ENCODE assay signal across 10 cellular contexts in genomic region chr1:8116892-8117262, GRCh38.
A peak's percentile ranks its signal among the peaks of the same experiment; 100 is the strongest.
DNase-seq lines count a peak whose midpoint lies in the region; ATAC-seq, FAIRE-seq and TF ChIP-seq lines count a peak whose summit lies in the region.
"Had no signal": no experiment of that assay in that cellular context is flagged by ENCODE, and none has a peak within 500 bp of the region (broad histone marks: within the 10 kb centered on the region; RNA-seq: fewer than 3 reads in every experiment).

No MANE protein-coding gene starts in this region.

- TF ChIP-seq CTCF in IMR-90 (conservative IDR thresholded peaks at IDR 0.05; ENCODE audit: low read depth, low read length) (no peak), mesothelial cell of epicardium (IDR thresholded peaks at IDR 0.05; ENCODE audit: unreplicated experiment) (no peak), tibial artery (IDR thresholded peaks at IDR 0.05) (no peak)

- no peaks in the 10 kb centered on the region for H3K27me3 Mint-ChIP-seq in mesothelial cell of epicardium (ENCODE audit: low read depth)
- peaks cover 23% of the 10 kb centered on the region for H3K27me3 Mint-ChIP-seq in stimulated activated naive CD8-positive, alpha-beta T cell treated with anti-CD3 and anti-CD28 coated beads, Interleukin-15, amount 100 ng/mL, for 72 hours

- H3K4me1 ChIP-seq in IMR-90 (ENCODE audit: control insufficient read depth, insufficient read depth, low read length) (peaks cover 35% of the 10 kb centered on the region), tibial artery (peaks cover 0 to 96% (median 67%) of the 10 kb centered on the region in 4 donors)

- peak overlapping the region; percentile 89 for H3K56ac ChIP-seq in IMR-90 (ENCODE audit: extremely low read depth, insufficient read depth, low read length)

- peak overlapping the region; percentile 94 for H2BK20ac ChIP-seq in IMR-90 (ENCODE audit: low read depth, low read length)

- no peak overlapping the region for H3K4me3 Mint-ChIP-seq in mesothelial cell of epicardium
- H3K4me3 Mint-ChIP-seq in stimulated activated naive CD8-positive, alpha-beta T cell treated with anti-CD3 and anti-CD28 coated beads, Interleukin-15, amount 100 ng/mL, for 72 hours = no peak overlapping the region

- peak overlapping the region; percentile 74 for H3K4ac ChIP-seq in IMR-90 (ENCODE audit: low read depth, low read length)

- intact Hi-C loops in IMR-90 (cut with micrococcal nuclease) = loop anchor here (5.0 kb wide), 1 partner anchor 90 kb away; the partner anchor contains the start of gene ERRFI1
- intact Hi-C loops in tibial artery (cut with DNase I; ENCODE audit: low total_unique reads) = no loop called here

- no peaks in the 10 kb centered on the region for H4K20me1 ChIP-seq in IMR-90 (ENCODE audit: insufficient read depth, low read length)

- peaks cover 3% of the 10 kb centered on the region for H3K36me3 Mint-ChIP-seq in mesothelial cell of epicardium

- peak overlapping the region; percentile 62 for H3K23ac ChIP-seq in IMR-90 (ENCODE audit: low read depth, low read length)

- H3K36me3 ChIP-seq in IMR-90 (ENCODE audit: control insufficient read depth, insufficient read depth, low read length) (no peaks in the 10 kb centered on the region), tibial artery (no peaks in the 10 kb centered on the region)

- H4K5ac ChIP-seq in IMR-90 (ENCODE audit: low read depth, low read length) = peak overlapping the region; percentile 71; the same call in 1 of the 2 replicates

- H3K9me3 ChIP-seq in IMR-90 (ENCODE audit: control insufficient read depth, insufficient read depth, low read length) = no peaks in the 10 kb centered on the region
- H3K9me3 ChIP-seq in tibial artery = no peaks in the 10 kb centered on the region

- no peak for TF ChIP-seq POLR2A in IMR-90 (IDR thresholded peaks at IDR 0.05; ENCODE audit: low read depth, low read length)

- ATAC-seq in IMR-90 (ENCODE audit: low read depth) (peak; percentile 91), GM19324 (IDR thresholded peaks at IDR 0.05; ENCODE audit: low FRiP score, unreplicated experiment) (no peak)
- no peak for ATAC-seq in stimulated activated naive CD8-positive, alpha-beta T cell treated with anti-CD3 and anti-CD28 coated beads, Interleukin-15, amount 100 ng/mL, for 72 hours
- ATAC-seq: SK-N-SH treated with all-trans-retinoic acid at 6 μM for 48 hours had no signal

- peak overlapping the region; percentile 88 for H2AK5ac ChIP-seq in IMR-90 (ENCODE audit: low read depth, low read length)

- in situ Hi-C loops in IMR-90 (cut with MboI; ENCODE audit: low sequenced_read_pairs) = no loop called here

- H2AK9ac ChIP-seq in IMR-90 (replicated peaks; ENCODE audit: low read depth, low read length, poor library complexity) = no peak overlapping the region

- dilution Hi-C loops in IMR-90 (cut with HindIII; ENCODE audit: low sequenced_read_pairs, unreplicated experiment) = no loop called here

- H3K14ac ChIP-seq in IMR-90 (replicated peaks; ENCODE audit: low read depth, low read length) = peak overlapping the region; percentile 80

- peaks cover 22% of the 10 kb centered on the region for H3K9me1 ChIP-seq in IMR-90 (ENCODE audit: insufficient read depth, low read length)

- POLR2A ChIA-PET in IMR-90 (lab: Charles Lee; ENCODE audit: unreplicated experiment) = no interaction called here

- CTCF ChIA-PET in IMR-90 (lab: Yijun Ruan, JAX) = interaction anchor here (1.4 kb wide), 1 partner anchor 17 kb away, joined by 3 read pairs; no protein-coding TSS in a partner anchor

- H3K27me3 ChIP-seq in IMR-90 (ENCODE audit: control insufficient read depth, insufficient read depth, low read length) (no peaks in the 10 kb centered on the region), tibial artery (no peaks in the 10 kb centered on the region)

- H4K8ac ChIP-seq in IMR-90 (ENCODE audit: low read depth in 2 of 2, low read length in 2 of 2) = peak overlapping the region; percentile 63 to 96

- H3K27ac ChIP-seq in IMR-90 (ENCODE audit: insufficient read depth, low read length) (peak overlapping the region; percentile 90), tibial artery (peak overlapping the region; percentile 90 to 91)

- H3K27ac Mint-ChIP-seq in mesothelial cell of epicardium = peak overlapping the region; percentile 93
- H3K27ac Mint-ChIP-seq in stimulated activated naive CD8-positive, alpha-beta T cell treated with anti-CD3 and anti-CD28 coated beads, Interleukin-15, amount 100 ng/mL, for 72 hours = no peak overlapping the region

- H2BK120ac ChIP-seq in IMR-90 (ENCODE audit: low read depth, low read length) = peak overlapping the region; percentile 92

- H3K4me2 ChIP-seq in IMR-90 (ENCODE audit: low read depth, low read length) = peak overlapping the region; percentile 21; the same call in 1 of the 2 replicates

- peak; percentile 79 for FAIRE-seq in endometrium (lab: Jason Lieb, UNC)

- peak overlapping the region; percentile 82 for H3K18ac ChIP-seq in IMR-90 (ENCODE audit: low read depth, low read length)

- WGBS in IMR-90 (ENCODE audit: extremely low coverage in 2 of 2, insufficient read length in 1 of 2), 2 experiments = no CpG with 5 or more reads among the region's 6 CpGs

- DNase-seq in IMR-90 (peak; percentile 93), mesothelial cell of epicardium (ENCODE audit: low spot score in 2 of 2, unreplicated experiment in 2 of 2) (no peak), tibial artery (peak; percentile 85 to 93), GDM1 (lab: John Stamatoyannopoulos, UW) (no peak), NCI-H1694 (lab: John Stamatoyannopoulos, UW) (no peak)
- no peak for DNase-seq in stimulated activated naive CD8-positive, alpha-beta T cell treated with anti-CD3 and anti-CD28 coated beads, Interleukin-15, amount 100 ng/mL, for 72 hours
- DNase-seq: activated T-cell treated with anti-CD3 and anti-CD28 coated beads for 4 hours had no signal

- H2BK5ac ChIP-seq in IMR-90 (ENCODE audit: low read depth, low read length, poor library complexity, severe bottlenecking) = peak overlapping the region; percentile 91

- BruUV-seq in IMR-90 (replicated peaks; lab: Mats Ljungman, UMichigan) = no TSS peak

- H2AFZ ChIP-seq in IMR-90 (replicated peaks; ENCODE audit: low read length, poor library complexity) = peak overlapping the region; percentile 10

- no peaks in the 10 kb centered on the region for H3K79me1 ChIP-seq in IMR-90 (ENCODE audit: low read depth in 1 of 2, low read length in 2 of 2)

- H3K4me3 ChIP-seq in IMR-90 (ENCODE audit: insufficient read depth, low read depth, low read length) (no peak overlapping the region), tibial artery (peak overlapping the region in 1 of 2 donors; percentile 16)

- H4K91ac ChIP-seq in IMR-90 (ENCODE audit: insufficient read depth, low read depth, low read length) = peak overlapping the region; percentile 87

- H3K9me3 Mint-ChIP-seq in mesothelial cell of epicardium = peaks cover 4% of the 10 kb centered on the region
- no peaks in the 10 kb centered on the region for H3K9me3 Mint-ChIP-seq in stimulated activated naive CD8-positive, alpha-beta T cell treated with anti-CD3 and anti-CD28 coated beads, Interleukin-15, amount 100 ng/mL, for 72 hours

- TF ChIP-seq RAD21 in IMR-90 (IDR thresholded peaks at IDR 0.05; ENCODE audit: low read length) = 0 out of 2 replicates have a peak, but pooled peaks have one; percentile 14

- H3K4me1 Mint-ChIP-seq in mesothelial cell of epicardium = peaks cover 51% of the 10 kb centered on the region
- H3K4me1 Mint-ChIP-seq in stimulated activated naive CD8-positive, alpha-beta T cell treated with anti-CD3 and anti-CD28 coated beads, Interleukin-15, amount 100 ng/mL, for 72 hours = peaks cover 20% of the 10 kb centered on the region

- H2BK15ac ChIP-seq in IMR-90 (ENCODE audit: low read depth, low read length) = peak overlapping the region; percentile 81; the same call in 2 of the 3 replicates

- peak overlapping the region; percentile 44; the same call in 1 of the 2 replicates for H3K9ac ChIP-seq in IMR-90 (ENCODE audit: low read depth, low read length)

TF ChIP-seq in IMR-90, 13 proteins besides CTCF, POLR2A, EP300 and RAD21:
- TF ChIP-seq CEBPB (IDR thresholded peaks at IDR 0.05; ENCODE audit: low read depth, low read length) (peak; percentile 22; the same call in 1 of the 2 replicates), USF2 (IDR thresholded peaks at IDR 0.05; ENCODE audit: low read depth, low read length) (no peak), MAZ (IDR thresholded peaks at IDR 0.05; ENCODE audit: borderline replicate concordance, low read depth, low read length) (peak; percentile 60; the same call in 1 of the 2 replicates), RCOR1 (IDR thresholded peaks at IDR 0.05; ENCODE audit: insufficient replicate concordance, low read length) (peak; percentile 17)

Comparison
In these comparisons a context has a peak if more than half of its experiments do, and no peak if none do; other contexts are left out.
1. DNase-seq: peak in IMR-90 (single experiment) and tibial artery (2 of 2); none in mesothelial cell of epicardium (0 of 2), GDM1 (single experiment), stimulated activated naive CD8-positive, alpha-beta T cell treated with anti-CD3 and anti-CD28 coated beads, Interleukin-15, amount 100 ng/mL, for 72 hours (0 of 2) and NCI-H1694 (single experiment).